ENCODE assay signal across 20 cellular contexts in genomic region chr2:129912871-129913694, GRCh38.
DNase-seq lines count a peak whose midpoint lies in the region; ATAC-seq and TF ChIP-seq lines count a peak whose summit lies in the region.
"Had no signal": no experiment of that assay in that cellular context is flagged by ENCODE, and none has a peak within 500 bp of the region (broad histone marks: within the 10 kb centered on the region; RNA-seq: fewer than 3 reads in every experiment).

No MANE protein-coding gene starts in this region.

- H3K4me1 ChIP-seq in BLaER1 (0 out of 2 replicates have a peak, but pooled peaks cover 6% of the 10 kb centered on the region), esophagus muscularis mucosa (no peaks in the 10 kb centered on the region), testis (no peaks in the 10 kb centered on the region)
- H3K4me1 ChIP-seq: Caco-2 had no signal

- no peaks in the 10 kb centered on the region for H3K36me3 ChIP-seq in BLaER1
- no peaks in the 10 kb centered on the region for H3K36me3 ChIP-seq in H7 (replicated peaks; ENCODE audit: control insufficient read depth, insufficient read depth, low read length)
- no peaks in the 10 kb centered on the region for H3K36me3 ChIP-seq in esophagus muscularis mucosa
- H3K36me3 ChIP-seq in testis (ENCODE audit: low read depth, missing control alignments), result no peaks in the 10 kb centered on the region

- TF ChIP-seq POLR2A in esophagus muscularis mucosa (IDR thresholded peaks at IDR 0.05; ENCODE audit: low read depth) (no peak), testis (IDR thresholded peaks at IDR 0.05) (no peak)

- H3K9me3 ChIP-seq in BLaER1 (peaks cover 6% of the 10 kb centered on the region), esophagus muscularis mucosa (peaks cover 0 to 13% (median 7%) of the 10 kb centered on the region in 4 donors), testis (no peaks in the 10 kb centered on the region)

- no peak overlapping the region for H3K9ac ChIP-seq in BLaER1
- H3K9ac ChIP-seq: GM23248 had no signal

- no peak for TF ChIP-seq EP300 in esophagus muscularis mucosa (IDR thresholded peaks at IDR 0.05)

- no peaks in the 10 kb centered on the region for H4K20me1 ChIP-seq in BLaER1

- no peaks in the 10 kb centered on the region for H3K27me3 ChIP-seq in BLaER1
- no peaks in the 10 kb centered on the region for H3K27me3 ChIP-seq in H7 (ENCODE audit: control insufficient read depth, insufficient read depth, low read length)
- H3K27me3 ChIP-seq in esophagus muscularis mucosa, result peaks cover 0 to 7% (median 0%) of the 10 kb centered on the region in 4 donors
- no peaks in the 10 kb centered on the region for H3K27me3 ChIP-seq in testis

- ATAC-seq in HG03108 (IDR thresholded peaks at IDR 0.05; ENCODE audit: unreplicated experiment), result no peak
- ATAC-seq: HCT116, PC-3 had no signal

- 84% methylated on average over 12 of the region's 17 CpGs for WGBS in esophagus muscularis mucosa
- 86 to 91% methylated on average over 12 to 17 of the region's 17 CpGs for WGBS in testis, 2 donors

- DNase-seq in H7 (peak; percentile 15), esophagus muscularis mucosa (ENCODE audit: extremely low spot score) (peak; percentile 87), testis (peak; percentile 5), T-helper 1 cell (no peak), KG1 (lab: John Stamatoyannopoulos, UW) (no peak)
- DNase-seq: CD4-positive, alpha-beta memory T cell; DND-41; GM23248; IMR-90; NCI-H1105; NCI-H146; NCI-H2029 treated with DMSO at 0.1 percent for 48 hours; NCI-H2171; NCI-H526; PC-3; SHP77 had no signal

- intact Hi-C loops in esophagus muscularis mucosa (cut with DNase I), result no loop called here
- intact Hi-C loops in testis (cut with DNase I; ENCODE audit: low total_unique reads), result no loop called here

- TF ChIP-seq CTCF in esophagus muscularis mucosa (IDR thresholded peaks at IDR 0.05) (no peak), testis (IDR thresholded peaks at IDR 0.05) (no peak)

- H3K27ac ChIP-seq in BLaER1 (0 out of 2 replicates have a peak overlapping the region, but pooled peaks have one; percentile 4), esophagus muscularis mucosa (replicated peaks in 1 of 4) (no peak overlapping the region), testis (no peak overlapping the region)
- H3K27ac ChIP-seq: GM23248 had no signal

- no peak overlapping the region for H3K4me2 ChIP-seq in BLaER1

- H3K4me3 ChIP-seq in BLaER1 (no peak overlapping the region), H7 (ENCODE audit: insufficient read depth, low read depth, low read length) (no peak overlapping the region), esophagus muscularis mucosa (no peak overlapping the region), testis (no peak overlapping the region)
- H3K4me3 ChIP-seq: GM23248 had no signal

Comparison
In these comparisons a context has a peak if more than half of its experiments do, and no peak if none do; other contexts are left out.
1. DNase-seq: peak in H7 (single experiment), esophagus muscularis mucosa (single experiment) and testis (single experiment); none in T-helper 1 cell (0 of 5) and KG1 (single experiment).